ENCODE assay signal across 18 cellular contexts in genomic region chr12:123044351-123044750, GRCh38.
DNase-seq lines count a peak whose midpoint lies in the region; ATAC-seq, FAIRE-seq and TF ChIP-seq lines count a peak whose summit lies in the region.
"Had no signal": no experiment of that assay in that cellular context is flagged by ENCODE, and none has a peak within 500 bp of the region (broad histone marks: within the 10 kb centered on the region; RNA-seq: fewer than 3 reads in every experiment).

No MANE protein-coding gene starts in this region.

- no peaks in the 10 kb centered on the region for H3K36me3 ChIP-seq in duodenal mucosa (ENCODE audit: control insufficient read depth in 1 of 2, insufficient read depth in 2 of 2, low read length in 2 of 2)
- H3K36me3 ChIP-seq: pancreas, spleen had no signal

- H3K27me3 Mint-ChIP-seq in natural killer cell (ENCODE audit: low read depth in 2 of 2): no peaks in the 10 kb centered on the region

- no peaks in the 10 kb centered on the region for H3K9me3 Mint-ChIP-seq in natural killer cell
- H3K9me3 Mint-ChIP-seq: activated naive CD4-positive, alpha-beta T cell treated with anti-CD3 and anti-CD28 coated beads, Interleukin-2, amount 50 U/mL, for 72 hours had no signal

- H3K27me3 ChIP-seq in right cardiac atrium (ENCODE audit: control insufficient read depth, insufficient read depth) (no peaks in the 10 kb centered on the region), duodenal mucosa (ENCODE audit: control insufficient read depth in 1 of 2, insufficient read depth in 2 of 2, low read length in 2 of 2) (no peaks in the 10 kb centered on the region)
- H3K27me3 ChIP-seq: pancreas, spleen had no signal

- peak overlapping the region; percentile 47 to 70 for H3K27ac Mint-ChIP-seq in natural killer cell

- H3K9me3 ChIP-seq in right cardiac atrium (ENCODE audit: control insufficient read depth, low read length) (no peaks in the 10 kb centered on the region), duodenal mucosa (ENCODE audit: control insufficient read depth in 1 of 2, low read length in 2 of 2) (no peaks in the 10 kb centered on the region)
- H3K9me3 ChIP-seq: pancreas, spleen had no signal

- intact Hi-C loops in right cardiac atrium (cut with DNase I): loop anchor here in 3 of 4 donors (2.0 to 10.0 kb wide), 3 partner anchors 106 to 190 kb away; partner anchors contain the start of genes MPHOSPH9 (in 3 of the 3), MTRFR (in 3 of the 3) and PITPNM2 (in 2 of the 3)
- intact Hi-C loops in Right ventricle myocardium superior (cut with DNase I): loop anchor here (5.0 to 10.0 kb wide), 2 partner anchors 60 to 108 kb away; partner anchors contain the start of gene PITPNM2
- intact Hi-C loops in natural killer cell (cut with micrococcal nuclease): loop anchor here (5.0 kb wide), 1 partner anchor 193 kb away; no protein-coding TSS in a partner anchor

- H3K27ac ChIP-seq in right cardiac atrium (ENCODE audit: low read length): peak overlapping the region; percentile 8
- peak overlapping the region; percentile 30 for H3K27ac ChIP-seq in duodenal mucosa (ENCODE audit: low read depth, low read length)
- H3K27ac ChIP-seq: pancreas had no signal

- no peak for DNase-seq in right cardiac atrium
- DNase-seq in Right ventricle myocardium superior: no peak
- no peak for DNase-seq in natural killer cell
- DNase-seq in activated T-cell treated with anti-CD3 and anti-CD28 coated beads for 4 hours: no peak
- DNase-seq in urothelium cell line (ENCODE audit: low spot score): no peak
- DNase-seq in NCI-H1092 treated with DMSO at 0.1 percent for 48 hours (lab: John Stamatoyannopoulos, UW): no peak
- DNase-seq in NCI-H1105 treated with DMSO at 0.1 percent for 48 hours (lab: John Stamatoyannopoulos, UW): no peak
- DNase-seq: glutamatergic neuron; midbrain; NCI-H69; spleen; stimulated activated naive CD4-positive, alpha-beta T cell treated with Interleukin-2 at 50 U/mL for 16 hours had no signal

- no peaks in the 10 kb centered on the region for H3K36me3 Mint-ChIP-seq in natural killer cell
- H3K36me3 Mint-ChIP-seq: activated CD8-positive, alpha-beta memory T cell treated with anti-CD3 and anti-CD28 coated beads, Interleukin-2, amount 10 ng/mL, durations not matched to agents 7 days and 5 days; activated naive CD4-positive, alpha-beta T cell treated with anti-CD3 and anti-CD28 coated beads, Interleukin-2, amount 50 U/mL, for 72 hours had no signal

- no peak for FAIRE-seq in urothelium cell line (lab: Jason Lieb, UNC)
- FAIRE-seq: GM18507, islet of Langerhans, pancreas had no signal

- peaks cover 43 to 49% of the 10 kb centered on the region in 2 donors for H3K4me1 Mint-ChIP-seq in natural killer cell

- no peak overlapping the region for H3K4me3 ChIP-seq in right cardiac atrium (ENCODE audit: low read length)
- no peak overlapping the region for H3K4me3 ChIP-seq in duodenal mucosa (ENCODE audit: low read depth in 1 of 2, low read length in 2 of 2)
- H3K4me3 ChIP-seq: pancreas, spleen had no signal

- no peak for ATAC-seq in right cardiac atrium
- ATAC-seq in Right ventricle myocardium superior (ENCODE audit: poor library complexity): no peak
- no peak for ATAC-seq in natural killer cell

- no peak for TF ChIP-seq CTCF in natural killer cell (IDR thresholded peaks at IDR 0.05)

- H3K9ac ChIP-seq in duodenal mucosa (ENCODE audit: low read depth in 1 of 2, low read length in 2 of 2): peak overlapping the region in 1 of 2 donors; percentile 23

- peaks cover 17% of the 10 kb centered on the region for H3K4me1 ChIP-seq in right cardiac atrium (ENCODE audit: control insufficient read depth, insufficient read depth, low read length)
- peaks cover 11 to 22% of the 10 kb centered on the region in 2 donors for H3K4me1 ChIP-seq in duodenal mucosa (ENCODE audit: control insufficient read depth in 1 of 2, insufficient read depth in 2 of 2, low read length in 2 of 2)
- H3K4me1 ChIP-seq: pancreas had no signal

- no peak overlapping the region for H3K4me3 Mint-ChIP-seq in natural killer cell
- H3K4me3 Mint-ChIP-seq: activated CD8-positive, alpha-beta memory T cell treated with anti-CD3 and anti-CD28 coated beads, Interleukin-2, amount 10 ng/mL, durations not matched to agents 7 days and 5 days had no signal

- WGBS in right cardiac atrium: 38% methylated on average over 1 of the region's 1 CpG
